In the genomic region with DNA sequence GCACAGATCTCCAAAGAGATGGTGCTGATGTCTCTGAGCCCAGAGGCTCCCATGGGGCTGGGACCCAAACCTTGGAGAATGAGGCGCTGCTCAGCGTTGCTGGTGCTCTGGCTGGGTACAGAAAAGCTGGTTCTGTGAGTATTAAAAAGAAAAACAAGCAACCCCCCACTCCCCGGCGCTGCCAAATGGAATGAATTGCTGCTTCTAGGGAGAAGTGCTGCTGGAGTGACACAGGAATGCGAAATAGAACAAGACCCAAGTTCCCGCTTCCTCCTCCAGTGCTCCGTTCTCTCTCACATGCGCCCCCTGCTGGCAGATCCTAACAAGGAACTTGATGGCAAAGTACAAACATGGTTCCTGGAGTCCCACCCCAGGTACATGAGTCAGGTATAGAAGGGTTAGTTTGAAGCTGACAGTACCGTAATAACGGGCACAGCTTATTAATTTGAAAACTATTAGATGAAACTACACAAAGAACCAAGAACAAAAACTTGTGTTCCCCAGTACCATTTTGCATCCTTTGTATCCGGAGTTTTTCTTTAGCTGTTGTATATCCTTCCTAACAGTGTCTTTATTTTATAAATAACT, we compare ENCODE assay signal across 8 cellular contexts. TPM values are rescaled to one million over a fixed set of nuclear protein-coding genes. Genes with fewer than 3 reads are reported as not detected.
A peak's percentile ranks its signal among the peaks of the same experiment; 100 is the strongest.
DNase-seq lines count a peak whose midpoint lies in the region; ATAC-seq and TF ChIP-seq lines count a peak whose summit lies in the region.

No MANE protein-coding gene starts in this region.

- H3K27ac Mint-ChIP-seq in naive B cell = peak overlapping the region in 3 of 6 donors; percentile 63 to 90 (median 87)

- peak; percentile 99 for TF ChIP-seq CTCF in PC-3 (conservative IDR thresholded peaks at IDR 0.05; ENCODE audit: low read depth, low read length)

- peaks cover 15% of the 10 kb centered on the region for H3K4me1 ChIP-seq in PC-3 (ENCODE audit: insufficient read depth, low read length)

- ATAC-seq in PC-3 (peak; percentile 71), naive B cell (ENCODE audit: low read depth in 2 of 2) (peak; percentile 12 to 19), HG03280 (IDR thresholded peaks at IDR 0.05; ENCODE audit: unreplicated experiment) (no peak)

- no peak for TF ChIP-seq POLR2A in erythroblast (IDR thresholded peaks at IDR 0.05; ENCODE audit: low read length)

- H3F3A ChIP-seq in PC-3 (ENCODE audit: low read length, unreplicated experiment) = no peaks in the 10 kb centered on the region

- peak overlapping the region; percentile 78 for H2AFZ ChIP-seq in PC-3 (ENCODE audit: low read length)

- intact Hi-C loops in PC-3 (cut with micrococcal nuclease) = loop anchor here (1.0 to 2.0 kb wide), 2 partner anchors 30 to 84 kb away; no protein-coding TSS in a partner anchor

- H3K9me2 ChIP-seq in PC-3 (replicated peaks; ENCODE audit: low read length) = no peaks in the 10 kb centered on the region; the same call in 1 of the 2 replicates

- H3K36me3 Mint-ChIP-seq in naive B cell = no peaks in the 10 kb centered on the region

- peak overlapping the region; percentile 50 for H3K4me2 ChIP-seq in PC-3 (ENCODE audit: low read length)

- BruUV-seq in PC-3 (replicated peaks; lab: Mats Ljungman, UMichigan) = no TSS peak

- POLR2A ChIA-PET in PC-3 (lab: Charles Lee; ENCODE audit: unreplicated experiment) = interaction anchor here (0.7 kb wide), 2 partner anchors 29 to 170 kb away, joined by 4 to 9 read pairs; no protein-coding TSS in a partner anchor

- CTCF ChIA-PET in PC-3 (lab: Charles Lee) = interaction anchor here (0.5 to 2.1 kb wide), 10 partner anchors 11 to 196 kb away, joined by 3 to 23 read pairs (median 4); no protein-coding TSS in a partner anchor

- H3K4me1 Mint-ChIP-seq in naive B cell = peaks cover 21 to 38% (median 29%) of the 10 kb centered on the region in 3 donors

- no peak overlapping the region for H3K27ac ChIP-seq in PC-3 (ENCODE audit: low read length)

- no peaks in the 10 kb centered on the region for H3K27me3 Mint-ChIP-seq in naive B cell

- H3K79me2 ChIP-seq in PC-3 (ENCODE audit: low read length) = peaks cover 28% of the 10 kb centered on the region

- H4K20me1 ChIP-seq in PC-3 (ENCODE audit: low read length) = peaks cover 5% of the 10 kb centered on the region

- H3K36me3 ChIP-seq in PC-3 (ENCODE audit: low read depth, low read length) = peaks cover 10% of the 10 kb centered on the region; the same call in 1 of the 2 replicates

- no peak overlapping the region for H3K9ac ChIP-seq in PC-3 (ENCODE audit: low read length)

- H3K27me3 ChIP-seq in PC-3 (ENCODE audit: low read length) = no peaks in the 10 kb centered on the region

- peak overlapping the region; percentile 14 to 81 (median 64) for H3K4me3 Mint-ChIP-seq in naive B cell

- no peaks in the 10 kb centered on the region for H3K9me3 ChIP-seq in PC-3 (ENCODE audit: low read length)

- H3K4me3 ChIP-seq in PC-3 (ENCODE audit: low read length) = no peak overlapping the region

- peaks cover 0 to 2% (median 0%) of the 10 kb centered on the region in 7 donors for H3K9me3 Mint-ChIP-seq in naive B cell

- DNase-seq in DMS79 treated with DMSO at 0.1 percent for 48 hours (lab: John Stamatoyannopoulos, UW) = peak; percentile 78
- peak; percentile 85 for DNase-seq in LHCN-M2 (ENCODE audit: low read depth)
- peak; percentile 99 for DNase-seq in PC-3
- DNase-seq in activated T-cell treated with anti-CD3 and anti-CD28 coated beads for 24 hours (ENCODE audit: low read depth) = peak; percentile 91
- peak; percentile 87 to 94 for DNase-seq in erythroblast (lab: John Stamatoyannopoulos, UW)
- peak; percentile 80 for DNase-seq in naive B cell
- peak; percentile 79 to 96 for DNase-seq in stimulated activated CD8-positive, alpha-beta memory T cell treated with anti-CD3 and anti-CD28 coated beads, Interleukin-7, amount 100 ng/mL, for 1 hour (ENCODE audit: low read depth in 2 of 2)

RNA-seq across cellular contexts. Expression of a gene that starts 2.1 kb away (rescaled TPM):
- total RNA-seq in LHCN-M2 (2014; rRNA removed) = 40.0 and 43.9 TPM in 2 replicates
- polyA plus RNA-seq in LHCN-M2 (2012) = 30.0 TPM
- 80.8 and 97.3 TPM in 2 replicates for total RNA-seq in PC-3 (2014; rRNA removed)
- 10 to 100 TPM; 32.6 to 76.5 (median 46.7) TPM for polyA plus RNA-seq in naive B cell (ENCODE audit: low read depth in 6 of 6)

RNA-seq across cellular contexts. Expression of a gene that starts 29.0 kb away (rescaled TPM):
- total RNA-seq in LHCN-M2 (2014; rRNA removed) (58.3 and 64.8 TPM in 2 replicates), PC-3 (2014; rRNA removed) (87.8 and 111 TPM in 2 replicates)
- polyA plus RNA-seq in LHCN-M2 (2012) = 48.2 TPM
- 10 to 100 TPM; 26.1 to 42.9 (median 31.3) TPM for polyA plus RNA-seq in naive B cell (ENCODE audit: low read depth in 6 of 6)
